In the genomic region with DNA sequence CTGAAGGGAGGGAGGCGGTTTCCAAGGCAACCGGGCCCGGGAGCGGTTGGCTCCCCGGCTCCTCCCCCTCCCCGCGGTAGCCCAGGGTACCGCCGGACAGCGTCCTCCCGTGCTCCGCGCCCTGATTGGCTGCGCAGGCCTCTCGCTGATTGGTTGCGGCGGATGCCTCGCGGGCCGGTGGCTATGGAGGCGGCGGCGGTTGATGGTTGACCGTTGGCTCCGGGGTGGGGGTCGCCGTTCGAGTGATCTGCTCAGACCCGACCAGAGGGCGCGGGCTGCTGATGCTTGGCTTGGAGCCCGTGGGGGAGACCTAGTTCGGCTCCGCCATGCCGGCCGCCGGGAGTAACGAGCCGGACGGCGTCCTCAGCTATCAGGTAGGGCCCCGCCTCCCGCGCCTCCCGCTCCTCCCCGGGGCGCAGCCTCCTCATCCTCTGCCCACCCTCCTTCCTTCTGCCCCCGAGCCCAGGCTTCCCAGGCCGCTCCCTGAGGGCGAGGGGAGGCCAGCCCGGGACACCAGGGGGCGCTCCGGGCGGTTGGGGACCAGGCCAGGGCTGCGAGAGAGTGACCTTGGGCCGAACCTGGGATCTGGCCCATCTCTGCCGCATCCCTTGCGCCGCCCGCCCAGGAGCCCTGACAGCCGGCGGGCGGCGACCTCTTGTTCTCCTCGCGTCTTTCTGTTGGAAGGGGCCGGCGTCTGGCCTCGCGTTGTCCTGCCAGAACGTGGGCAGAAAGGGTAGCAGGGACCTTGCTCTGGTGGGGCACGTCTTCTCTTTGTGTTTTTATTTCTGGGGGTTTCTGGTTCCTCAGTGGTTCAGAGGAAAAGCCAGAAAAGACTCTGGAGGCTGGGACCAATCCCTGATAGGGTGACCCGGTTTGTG, we compare ENCODE assay signal across 1 cellular context.
TF ChIP-seq lines count a peak whose summit lies in the region.

A gene (plus strand): TSS at position 170 of the 878 bp plus-strand sequence. CDS start 157 bp downstream, at position 327.

TF ChIP-seq in SK-N-SH, 30 proteins besides CTCF, POLR2A, EP300 and RAD21:
- TF ChIP-seq RCOR1 (IDR thresholded peaks at IDR 0.05; ENCODE audit: low read length) (peak; percentile 4; the same call in 1 of the 2 replicates), SMC3 (IDR thresholded peaks at IDR 0.05; ENCODE audit: low read depth, low read length) (peak; percentile 82), YY1 (IDR thresholded peaks at IDR 0.05; ENCODE audit: low read depth) (peak; percentile 18; the same call in 1 of the 2 replicates), SIN3A (IDR thresholded peaks at IDR 0.05; ENCODE audit: borderline replicate concordance, low read depth, low read length) (no peak), FOSL2 (IDR thresholded peaks at IDR 0.05; ENCODE audit: borderline replicate concordance, low read depth) (no peak), FOXM1 (IDR thresholded peaks at IDR 0.05; ENCODE audit: low read depth) (peak; percentile 49; the same call in 1 of the 2 replicates), CHD2 (IDR thresholded peaks at IDR 0.05; ENCODE audit: low read length, partially characterized antibody) (peak; percentile 56), GATA2 (CRISPR knock-in tag; IDR thresholded peaks at IDR 0.05) (peak; percentile 38; the same call in 1 of the 2 replicates), EZH2phosphoT487 (IDR thresholded peaks at IDR 0.05; ENCODE audit: borderline replicate concordance, low read depth) (no peak), MXI1 (IDR thresholded peaks at IDR 0.05; ENCODE audit: low read depth, low read length) (peak; percentile 22; the same call in 1 of the 2 replicates), NRF1 (IDR thresholded peaks at IDR 0.05; ENCODE audit: low read depth, low read length) (peak; percentile 52)
- TF ChIP-seq, protein P1, sequence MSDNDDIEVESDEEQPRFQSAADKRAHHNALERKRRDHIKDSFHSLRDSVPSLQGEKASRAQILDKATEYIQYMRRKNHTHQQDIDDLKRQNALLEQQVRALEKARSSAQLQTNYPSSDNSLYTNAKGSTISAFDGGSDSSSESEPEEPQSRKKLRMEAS (IDR thresholded peaks at IDR 0.05; ENCODE audit: low read depth), result peak; percentile 25; the same call in 1 of the 2 replicates
- TF ChIP-seq, protein P2, sequence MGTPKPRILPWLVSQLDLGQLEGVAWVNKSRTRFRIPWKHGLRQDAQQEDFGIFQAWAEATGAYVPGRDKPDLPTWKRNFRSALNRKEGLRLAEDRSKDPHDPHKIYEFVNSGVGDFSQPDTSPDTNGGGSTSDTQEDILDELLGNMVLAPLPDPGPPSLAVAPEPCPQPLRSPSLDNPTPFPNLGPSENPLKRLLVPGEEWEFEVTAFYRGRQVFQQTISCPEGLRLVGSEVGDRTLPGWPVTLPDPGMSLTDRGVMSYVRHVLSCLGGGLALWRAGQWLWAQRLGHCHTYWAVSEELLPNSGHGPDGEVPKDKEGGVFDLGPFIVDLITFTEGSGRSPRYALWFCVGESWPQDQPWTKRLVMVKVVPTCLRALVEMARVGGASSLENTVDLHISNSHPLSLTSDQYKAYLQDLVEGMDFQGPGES (IDR thresholded peaks at IDR 0.05; ENCODE audit: low read depth, low read length), result no peak
